9 cellular contexts compared by ENCODE assay signal in the genomic region with DNA sequence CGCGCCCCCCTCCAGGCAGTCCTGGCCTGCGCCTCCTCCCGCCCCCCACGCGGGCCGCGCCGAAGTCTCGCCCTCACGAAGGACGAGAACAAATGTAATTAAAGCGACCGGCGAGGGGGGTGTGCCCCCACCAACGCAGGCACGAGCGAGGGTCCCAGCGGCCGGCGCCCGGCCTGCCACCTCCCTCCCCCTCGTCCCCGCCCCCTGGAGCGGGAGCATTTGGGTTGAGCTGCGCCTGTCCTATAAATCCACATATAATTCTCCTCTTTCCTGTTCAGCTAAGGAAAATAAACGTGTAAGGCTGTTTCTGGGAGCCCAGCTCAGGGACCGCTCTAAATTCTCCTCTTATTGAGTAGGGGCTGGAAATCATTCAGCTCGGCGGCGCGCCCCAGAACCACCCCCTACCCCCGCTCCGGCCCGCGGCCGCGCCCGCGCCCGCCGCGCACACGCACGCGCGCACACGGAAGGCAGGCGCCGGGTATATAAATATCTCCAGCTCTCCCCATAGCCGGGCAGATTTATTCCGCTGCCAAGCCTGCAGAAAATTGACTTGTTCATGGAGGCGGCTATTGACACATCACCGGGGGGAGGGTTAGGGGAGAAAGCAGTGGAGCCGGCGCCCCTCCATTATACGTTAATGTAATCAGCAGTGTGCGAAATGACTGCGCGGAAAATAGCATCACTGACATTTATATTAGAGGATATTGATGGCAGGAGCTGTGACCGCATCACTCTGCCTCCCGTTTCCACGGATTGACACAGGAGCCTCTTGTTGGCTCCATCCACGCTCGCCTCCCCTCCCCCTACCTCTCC.
DNase-seq lines count a peak whose midpoint lies in the region; ATAC-seq, FAIRE-seq and TF ChIP-seq lines count a peak whose summit lies in the region.
"Had no signal": no experiment of that assay in that cellular context is flagged by ENCODE, and none has a peak within 500 bp of the region (broad histone marks: within the 10 kb centered on the region; RNA-seq: fewer than 3 reads in every experiment).

No MANE protein-coding gene starts in this region.

- FAIRE-seq in HTR-8/SVneo (lab: Jason Lieb, UNC): no peak
- FAIRE-seq: endometrium had no signal

- CTCF ChIA-PET in A673 (lab: Charles Lee): interaction anchor here (0.6 to 1.2 kb wide), 9 partner anchors 10 to 990 kb away, joined by 3 to 11 read pairs (median 4); no protein-coding TSS in a partner anchor

- H3K27me3 ChIP-seq in A673 (replicated peaks; ENCODE audit: insufficient read depth, low read depth, low read length, poor library complexity) (peaks cover 37% of the 10 kb centered on the region), left ventricle myocardium inferior (ENCODE audit: low read depth) (peaks cover 96% of the 10 kb centered on the region)

- peak overlapping the region; percentile 84 for H3K4me3 Mint-ChIP-seq in activated naive CD8-positive, alpha-beta T cell

- no peak for ATAC-seq in GM19324 (IDR thresholded peaks at IDR 0.05; ENCODE audit: low FRiP score, unreplicated experiment)
- no peak for ATAC-seq in GM21447 (IDR thresholded peaks at IDR 0.05; ENCODE audit: unreplicated experiment)

- intact Hi-C loops in A673 (cut with micrococcal nuclease; ENCODE audit: unreplicated experiment): loop anchor here (5.0 kb wide), 1 partner anchor 150 kb away; no protein-coding TSS in a partner anchor
- intact Hi-C loops in left ventricle myocardium inferior (cut with micrococcal nuclease): loop anchor here (10.0 kb wide), 1 partner anchor 152 kb away; no protein-coding TSS in a partner anchor

- no TSS peak for BruUV-seq in A673 (replicated peaks; lab: Mats Ljungman, UMichigan)

- no peaks in the 10 kb centered on the region for H3K36me3 ChIP-seq in A673 (ENCODE audit: insufficient read depth, low read length, poor library complexity, severe bottlenecking)
- no peaks in the 10 kb centered on the region for H3K36me3 ChIP-seq in left ventricle myocardium inferior

- peaks cover 38% of the 10 kb centered on the region for H3K27me3 Mint-ChIP-seq in activated naive CD8-positive, alpha-beta T cell

- no peaks in the 10 kb centered on the region for H3K9me3 Mint-ChIP-seq in activated naive CD8-positive, alpha-beta T cell (ENCODE audit: low read depth)

- POLR2A ChIA-PET in A673 (lab: Charles Lee; ENCODE audit: low non-redundant PET): no interaction called here

- H3K27ac ChIP-seq in A673 (ENCODE audit: low read depth, low read length, poor library complexity, severe bottlenecking) (no peak overlapping the region), left ventricle myocardium inferior (replicated peaks) (peak overlapping the region; percentile 84)

- TF ChIP-seq CTCF in A673 (conservative IDR thresholded peaks at IDR 0.05; ENCODE audit: low read depth, low read length) (no peak), left ventricle myocardium inferior (IDR thresholded peaks at IDR 0.05; ENCODE audit: borderline replicate concordance) (no peak)

- H3K4me1 ChIP-seq in A673 (ENCODE audit: insufficient read depth, low read length, poor library complexity, severe bottlenecking) (peaks cover 14% of the 10 kb centered on the region), left ventricle myocardium inferior (peaks cover 26% of the 10 kb centered on the region)

- peak; percentile 43 for DNase-seq in A673 (ENCODE audit: low spot score)
- peak; percentile 36 for DNase-seq in HTR-8/SVneo (ENCODE audit: insufficient read length, low spot score)
- peak; percentile 34 for DNase-seq in left ventricle myocardium inferior
- DNase-seq in putamen (ENCODE audit: low spot score): peak; percentile 71
- no peak for DNase-seq in activated gamma-delta T cell treated with Interleukin-2 at 50 U/mL for 16 hours

- H3K4me3 ChIP-seq in A673 (ENCODE audit: low read depth, low read length, poor library complexity, severe bottlenecking) (peak overlapping the region; percentile 45), left ventricle myocardium inferior (peak overlapping the region; percentile 76)

- peaks cover 7% of the 10 kb centered on the region for H3K4me1 Mint-ChIP-seq in activated naive CD8-positive, alpha-beta T cell (ENCODE audit: low read depth)

- H3K27ac Mint-ChIP-seq in activated naive CD8-positive, alpha-beta T cell: no peak overlapping the region

- no peaks in the 10 kb centered on the region for H3K36me3 Mint-ChIP-seq in activated naive CD8-positive, alpha-beta T cell

- H3K9me3 ChIP-seq in A673 (ENCODE audit: low read depth, low read length, poor library complexity, severe bottlenecking) (no peaks in the 10 kb centered on the region), left ventricle myocardium inferior (replicated peaks) (no peaks in the 10 kb centered on the region)
